ENCODE assay signal across 12 cellular contexts in genomic region chrX:106707771-106708454, GRCh38. TPM values are rescaled to one million over a fixed set of nuclear protein-coding genes. Genes with fewer than 3 reads are reported as not detected.
DNase-seq lines count a peak whose midpoint lies in the region; ATAC-seq lines count a peak whose summit lies in the region.
"Had no signal": no experiment of that assay in that cellular context is flagged by ENCODE, and none has a peak within 500 bp of the region (broad histone marks: within the 10 kb centered on the region; RNA-seq: fewer than 3 reads in every experiment).

No MANE protein-coding gene starts in this region.

- no peak for DNase-seq in activated T-cell treated with anti-CD3 and anti-CD28 coated beads, Interleukin-2, amount 50 U/mL, for 4 hours
- DNase-seq in activated T-cell treated with anti-CD3 and anti-CD28 coated beads, Interleukin-2, amount 50 U/mL, for 24 hours = no peak
- DNase-seq in RPMI7951 (ENCODE audit: low read depth) (peak; percentile 87), fibroblast of the conjunctiva (ENCODE audit: low read depth) (peak; percentile 60)
- DNase-seq: C1 segment of cervical spinal cord, NCI-H774, retina had no signal

- H3K36me3 ChIP-seq in skeletal muscle satellite cell (ENCODE audit: insufficient read depth, low read length) = no peaks in the 10 kb centered on the region
- H3K36me3 ChIP-seq: HAP-1 had no signal

- peaks cover 20% of the 10 kb centered on the region for H3K4me1 ChIP-seq in skeletal muscle satellite cell (ENCODE audit: control insufficient read depth, insufficient read depth, low read length)
- H3K4me1 ChIP-seq: HAP-1 had no signal

- no peaks in the 10 kb centered on the region for H3K4me1 Mint-ChIP-seq in activated T-cell treated with anti-CD3 and anti-CD28 coated beads, Interleukin-2, amount 50 U/mL, for 4 hours (ENCODE audit: low read depth)
- H3K4me1 Mint-ChIP-seq in activated T-cell treated with anti-CD3 and anti-CD28 coated beads, Interleukin-2, amount 50 U/mL, for 24 hours (ENCODE audit: low read depth) = peaks cover 6% of the 10 kb centered on the region

- peak; percentile 92 to 96 for ATAC-seq in activated T-cell treated with anti-CD3 and anti-CD28 coated beads, Interleukin-2, amount 50 U/mL, for 4 hours
- ATAC-seq in GM18861 (IDR thresholded peaks at IDR 0.05; ENCODE audit: unreplicated experiment) = no peak
- no peak for ATAC-seq in HG03108 (IDR thresholded peaks at IDR 0.05; ENCODE audit: unreplicated experiment)
- ATAC-seq in HG02678 (IDR thresholded peaks at IDR 0.05; ENCODE audit: unreplicated experiment) = no peak

- peak overlapping the region; percentile 65 for H3K9ac ChIP-seq in skeletal muscle satellite cell (ENCODE audit: low read depth, low read length)

- H3K36me3 Mint-ChIP-seq in activated T-cell treated with anti-CD3 and anti-CD28 coated beads, Interleukin-2, amount 50 U/mL, for 4 hours (ENCODE audit: insufficient read depth) = no peaks in the 10 kb centered on the region
- no peaks in the 10 kb centered on the region for H3K36me3 Mint-ChIP-seq in activated T-cell treated with anti-CD3 and anti-CD28 coated beads, Interleukin-2, amount 50 U/mL, for 24 hours (ENCODE audit: low read depth)

- peak overlapping the region; percentile 58 for H3K4me2 ChIP-seq in skeletal muscle satellite cell (ENCODE audit: low read length)

- H3K4me3 Mint-ChIP-seq in activated T-cell treated with anti-CD3 and anti-CD28 coated beads, Interleukin-2, amount 50 U/mL, for 4 hours = no peak overlapping the region
- H3K4me3 Mint-ChIP-seq in activated T-cell treated with anti-CD3 and anti-CD28 coated beads, Interleukin-2, amount 50 U/mL, for 24 hours = no peak overlapping the region

- H3K9me3 ChIP-seq in skeletal muscle satellite cell (replicated peaks; ENCODE audit: low read length) = no peaks in the 10 kb centered on the region
- H3K9me3 ChIP-seq: HAP-1 had no signal

- H3K27me3 ChIP-seq in skeletal muscle satellite cell (ENCODE audit: control insufficient read depth, insufficient read depth, low read length) = peaks cover 3% of the 10 kb centered on the region

- no peaks in the 10 kb centered on the region for H3K27me3 Mint-ChIP-seq in activated T-cell treated with anti-CD3 and anti-CD28 coated beads, Interleukin-2, amount 50 U/mL, for 4 hours (ENCODE audit: low read depth)
- H3K27me3 Mint-ChIP-seq in activated T-cell treated with anti-CD3 and anti-CD28 coated beads, Interleukin-2, amount 50 U/mL, for 24 hours = peaks cover 19% of the 10 kb centered on the region

- no peaks in the 10 kb centered on the region for H3K9me3 Mint-ChIP-seq in activated T-cell treated with anti-CD3 and anti-CD28 coated beads, Interleukin-2, amount 50 U/mL, for 4 hours
- no peaks in the 10 kb centered on the region for H3K9me3 Mint-ChIP-seq in activated T-cell treated with anti-CD3 and anti-CD28 coated beads, Interleukin-2, amount 50 U/mL, for 24 hours

- H3K27ac Mint-ChIP-seq in activated T-cell treated with anti-CD3 and anti-CD28 coated beads, Interleukin-2, amount 50 U/mL, for 24 hours = no peak overlapping the region

- H3K4me3 ChIP-seq in skeletal muscle satellite cell (ENCODE audit: low read length) = peak overlapping the region; percentile 30
- H3K4me3 ChIP-seq: HAP-1 had no signal

RNA-seq across cellular contexts. Expression of gene RNF128, which starts 18.6 kb away (rescaled TPM):
- total RNA-seq in activated T-cell treated with anti-CD3 and anti-CD28 coated beads, Interleukin-2, amount 50 U/mL, for 4 hours = under 1 TPM in 1 of 3 donors, not detected in 2; 0.08 TPM
- total RNA-seq in RPMI7951 (2014; rRNA removed; shearing (Covaris generic)) = 5.0 and 5.5 TPM in 2 replicates
- 0.22 and 0.25 TPM in 2 replicates for total RNA-seq in skeletal muscle satellite cell (2012; rRNA removed)

Comparison
In these comparisons a context has a peak if more than half of its experiments do, and no peak if none do; other contexts are left out.
1. ATAC-seq: peak in activated T-cell treated with anti-CD3 and anti-CD28 coated beads, Interleukin-2, amount 50 U/mL, for 4 hours (2 of 2); none in GM18861 (single experiment), HG03108 (single experiment) and HG02678 (single experiment).
2. DNase-seq: peak in RPMI7951 (single experiment) and fibroblast of the conjunctiva (single experiment); none in activated T-cell treated with anti-CD3 and anti-CD28 coated beads, Interleukin-2, amount 50 U/mL, for 4 hours (single experiment) and activated T-cell treated with anti-CD3 and anti-CD28 coated beads, Interleukin-2, amount 50 U/mL, for 24 hours (single experiment).